ENCODE assay signal across 9 cellular contexts in genomic region chr3:100087203-100087602, GRCh38. TPM values are rescaled to one million over a fixed set of nuclear protein-coding genes. Genes with fewer than 3 reads are reported as not detected.
DNase-seq lines count a peak whose midpoint lies in the region; ATAC-seq and TF ChIP-seq lines count a peak whose summit lies in the region.
"Had no signal": no experiment of that assay in that cellular context is flagged by ENCODE, and none has a peak within 500 bp of the region (broad histone marks: within the 10 kb centered on the region; RNA-seq: fewer than 3 reads in every experiment).

No MANE protein-coding gene starts in this region.

- H3K4me1 ChIP-seq in psoas muscle (peaks cover 65% of the 10 kb centered on the region), heart left ventricle (peaks cover 0 to 40% (median 20%) of the 10 kb centered on the region in 12 donors)

- H3K9me3 ChIP-seq in psoas muscle (no peaks in the 10 kb centered on the region), heart left ventricle (no peaks in the 10 kb centered on the region)

- H3K27ac ChIP-seq in psoas muscle (peak overlapping the region; percentile 84), heart left ventricle (peak overlapping the region in 2 of 12 donors; percentile 4 to 7)

- ATAC-seq in GM19328 (IDR thresholded peaks at IDR 0.05; ENCODE audit: unreplicated experiment) (peak; percentile 89), HG02943 (IDR thresholded peaks at IDR 0.05; ENCODE audit: low read depth, unreplicated experiment) (peak; percentile 90), psoas muscle (no peak), heart left ventricle (no peak)

- TF ChIP-seq POLR2A in heart left ventricle (IDR thresholded peaks at IDR 0.05) = no peak

- H3K4me1 Mint-ChIP-seq in activated T-helper 1 cell treated with anti-CD3 and anti-CD28 coated beads, Interleukin-12 subunit alpha, Interleukin-12 subunit beta, Interleukin-2, Interleukin-4 antibody, amounts not matched to agents 30 ng/mL and 10 ng/mL and 1 ng/mL, durations not matched to agents 14 hours and 24 hours and 36 hours (ENCODE audit: low read depth) = peaks cover 55% of the 10 kb centered on the region

- no peak overlapping the region for H3K4me3 Mint-ChIP-seq in activated T-helper 1 cell treated with anti-CD3 and anti-CD28 coated beads, Interleukin-12 subunit alpha, Interleukin-12 subunit beta, Interleukin-2, Interleukin-4 antibody, amounts not matched to agents 30 ng/mL and 10 ng/mL and 1 ng/mL, durations not matched to agents 14 hours and 24 hours and 36 hours

- no peak for TF ChIP-seq CTCF in psoas muscle (IDR thresholded peaks at IDR 0.05)
- TF ChIP-seq CTCF in heart left ventricle (IDR thresholded peaks at IDR 0.05) = no peak

- peaks cover 9% of the 10 kb centered on the region for H3K36me3 Mint-ChIP-seq in activated T-helper 1 cell treated with anti-CD3 and anti-CD28 coated beads, Interleukin-12 subunit alpha, Interleukin-12 subunit beta, Interleukin-2, Interleukin-4 antibody, amounts not matched to agents 30 ng/mL and 10 ng/mL and 1 ng/mL, durations not matched to agents 14 hours and 24 hours and 36 hours (ENCODE audit: low read depth)

- peaks cover 3% of the 10 kb centered on the region for H3K27me3 Mint-ChIP-seq in activated T-helper 1 cell treated with anti-CD3 and anti-CD28 coated beads, Interleukin-12 subunit alpha, Interleukin-12 subunit beta, Interleukin-2, Interleukin-4 antibody, amounts not matched to agents 30 ng/mL and 10 ng/mL and 1 ng/mL, durations not matched to agents 14 hours and 24 hours and 36 hours (ENCODE audit: insufficient read depth)

- peak overlapping the region; percentile 87 for H3K27ac Mint-ChIP-seq in activated T-helper 1 cell treated with anti-CD3 and anti-CD28 coated beads, Interleukin-12 subunit alpha, Interleukin-12 subunit beta, Interleukin-2, Interleukin-4 antibody, amounts not matched to agents 30 ng/mL and 10 ng/mL and 1 ng/mL, durations not matched to agents 14 hours and 24 hours and 36 hours

- intact Hi-C loops in activated T-helper 1 cell treated with anti-CD3 and anti-CD28 coated beads, Interleukin-12 subunit alpha, Interleukin-12 subunit beta, Interleukin-2, Interleukin-4 antibody, amounts not matched to agents 30 ng/mL and 10 ng/mL and 1 ng/mL, durations not matched to agents 14 hours and 24 hours and 36 hours (cut with micrococcal nuclease) = loop anchor here (1.0 to 5.0 kb wide), 7 partner anchors 14 to 1480 kb away; partner anchors contain the start of gene TBC1D23
- intact Hi-C loops in psoas muscle (cut with DNase I) = no loop called here
- intact Hi-C loops in heart left ventricle (cut with DNase I) = no loop called here

- H3K9me3 Mint-ChIP-seq in activated T-helper 1 cell treated with anti-CD3 and anti-CD28 coated beads, Interleukin-12 subunit alpha, Interleukin-12 subunit beta, Interleukin-2, Interleukin-4 antibody, amounts not matched to agents 30 ng/mL and 10 ng/mL and 1 ng/mL, durations not matched to agents 14 hours and 24 hours and 36 hours = no peaks in the 10 kb centered on the region

- H3K4me3 ChIP-seq in psoas muscle = no peak overlapping the region
- no peak overlapping the region for H3K4me3 ChIP-seq in heart left ventricle

- no peaks in the 10 kb centered on the region for H3K27me3 ChIP-seq in psoas muscle (ENCODE audit: insufficient read depth in 3 of 3, low read length in 2 of 3)
- no peaks in the 10 kb centered on the region for H3K27me3 ChIP-seq in heart left ventricle

- H3K36me3 ChIP-seq in psoas muscle (ENCODE audit: insufficient read depth in 1 of 2, low read depth in 1 of 2) (no peaks in the 10 kb centered on the region), heart left ventricle (no peaks in the 10 kb centered on the region)

- DNase-seq in activated T-helper 1 cell treated with anti-CD3 and anti-CD28 coated beads, Interleukin-12 subunit alpha, Interleukin-12 subunit beta, Interleukin-2, Interleukin-4 antibody, amounts not matched to agents 30 ng/mL and 10 ng/mL and 1 ng/mL, durations not matched to agents 14 hours and 24 hours and 36 hours (ENCODE audit: low spot score) = no peak
- no peak for DNase-seq in psoas muscle
- no peak for DNase-seq in HuH-7.5 (ENCODE audit: low spot score)
- no peak for DNase-seq in heart left ventricle
- no peak for DNase-seq in foreskin melanocyte
- no peak for DNase-seq in DMS79 treated with DMSO at 0.1 percent for 48 hours (lab: John Stamatoyannopoulos, UW)

RNA-seq across cellular contexts. Expression of gene FILIP1L, which starts 27.1 kb away (rescaled TPM):
- total RNA-seq in activated T-helper 1 cell treated with anti-CD3 and anti-CD28 coated beads, Interleukin-12 subunit alpha, Interleukin-12 subunit beta, Interleukin-2, Interleukin-4 antibody, amounts not matched to agents 30 ng/mL and 10 ng/mL and 1 ng/mL, durations not matched to agents 14 hours and 24 hours and 36 hours = 2.0 and 2.9 TPM in 2 replicates
- total RNA-seq in psoas muscle = 100 to 1,000 TPM in 3 of 4 donors, 10 to 100 TPM in 1; 78.5 to 274 (median 138) TPM
- 10 to 100 TPM in 2 of 3 donors, 1 to 10 TPM in 1; 9.2 to 28.0 (median 15.5) TPM for polyA plus RNA-seq in psoas muscle
- 100 to 1,000 TPM in 1 of 9 donors, 10 to 100 TPM in 8; 47.0 to 120 (median 77.4) TPM for total RNA-seq in heart left ventricle
- polyA plus RNA-seq in heart left ventricle = 10 to 100 TPM; 18.2 to 77.3 TPM
- total RNA-seq: SK-MEL-5 had no signal

Comparison
In these comparisons a context has a peak if more than half of its experiments do, and no peak if none do; other contexts are left out.
1. ATAC-seq: peak in GM19328 (single experiment) and HG02943 (single experiment); none in psoas muscle (0 of 4) and heart left ventricle (0 of 4).
2. RNA of gene FILIP1L, which starts 27.1 kb away (total RNA-seq): 78.5 to 274 TPM in psoas muscle and 47.0 to 120 TPM in heart left ventricle; 2.0 to 2.9 TPM in activated T-helper 1 cell treated with anti-CD3 and anti-CD28 coated beads, Interleukin-12 subunit alpha, Interleukin-12 subunit beta, Interleukin-2, Interleukin-4 antibody, amounts not matched to agents 30 ng/mL and 10 ng/mL and 1 ng/mL, durations not matched to agents 14 hours and 24 hours and 36 hours; every median in the first group is over 10 times any median in the second.